ENCODE assay signal across 30 cellular contexts in genomic region chr12:102356690-102357089, GRCh38.
"Had no signal": no experiment of that assay in that cellular context is flagged by ENCODE, and none has a peak within 500 bp of the region (broad histone marks: within the 10 kb centered on the region; RNA-seq: fewer than 3 reads in every experiment).

No MANE protein-coding gene starts in this region.

- H3K27ac ChIP-seq: body of pancreas, cardiac muscle cell, colonic mucosa, epithelial cell of prostate, gastroesophageal sphincter, parathyroid adenoma, psoas muscle, right atrium auricular region, transverse colon, WERI-Rb-1 had no signal

- H3K27me3 Mint-ChIP-seq: T-helper 17 cell had no signal

- H3K27ac Mint-ChIP-seq: activated CD4-positive, alpha-beta T cell treated with anti-CD3 and anti-CD28 coated beads for 36 hours; activated CD8-positive, alpha-beta T cell treated with anti-CD3 and anti-CD28 coated beads, Interleukin-2, amount 10 ng/mL, durations not matched to agents 7 days and 5 days; activated naive CD4-positive, alpha-beta T cell treated with anti-CD3 and anti-CD28 coated beads, Interleukin-2, amount 50 U/mL, for 72 hours; activated T-cell treated with anti-CD3 and anti-CD28 coated beads, Interleukin-2, amount 50 U/mL, for 72 hours; naive thymus-derived CD4-positive, alpha-beta T cell; T-helper 17 cell had no signal

- H3K4me1 ChIP-seq: body of pancreas, colonic mucosa, gastroesophageal sphincter, parathyroid adenoma, psoas muscle, right atrium auricular region, transverse colon had no signal

- DNase-seq: activated CD4-positive, alpha-beta T cell treated with anti-CD3 and anti-CD28 coated beads for 36 hours; activated CD8-positive, alpha-beta T cell treated with anti-CD3 and anti-CD28 coated beads, Interleukin-2, amount 10 ng/mL, durations not matched to agents 7 days and 5 days; activated naive CD4-positive, alpha-beta T cell; activated T-cell treated with anti-CD3 and anti-CD28 coated beads for 4 hours; activated T-cell treated with anti-CD3 and anti-CD28 coated beads, Interleukin-2, amount 50 U/mL, for 72 hours; body of pancreas; cerebellar nuclear complex; colonic mucosa; effector CD8-positive, alpha-beta T cell; hippocampal formation; midbrain; naive thymus-derived CD4-positive, alpha-beta T cell; nucleus accumbens; psoas muscle; stimulated activated CD4-positive, alpha-beta T cell treated with anti-CD3 and anti-CD28 coated beads, Interleukin-15, amount 100 ng/mL, for 24 hours; stimulated activated CD4-positive, alpha-beta T cell treated with anti-CD3 and anti-CD28 coated beads, Interleukin-2, amount 100 ng/mL, for 24 hours; stimulated activated naive CD4-positive, alpha-beta T cell treated with Interleukin-2 at 50 U/mL for 16 hours; T-helper 17 cell; T1000; transverse colon; WERI-Rb-1 had no signal

- FAIRE-seq: endometrium, keratinocyte had no signal

- H3K79me2 ChIP-seq: parathyroid adenoma had no signal

- H3K4me3 Mint-ChIP-seq: activated CD4-positive, alpha-beta T cell treated with anti-CD3 and anti-CD28 coated beads for 36 hours; activated CD8-positive, alpha-beta T cell treated with anti-CD3 and anti-CD28 coated beads, Interleukin-2, amount 10 ng/mL, durations not matched to agents 7 days and 5 days; activated T-cell treated with anti-CD3 and anti-CD28 coated beads, Interleukin-2, amount 50 U/mL, for 72 hours; naive thymus-derived CD4-positive, alpha-beta T cell; neural crest cell; T-helper 17 cell had no signal

- H2AFZ ChIP-seq: parathyroid adenoma had no signal

- H3K9me3 ChIP-seq: colonic mucosa, transverse colon had no signal

- H3K4me3 ChIP-seq: body of pancreas, cardiac muscle cell, colonic mucosa, gastroesophageal sphincter, psoas muscle, right atrium auricular region, transverse colon had no signal

- H3K36me3 ChIP-seq: cardiac muscle cell, colonic mucosa, gastroesophageal sphincter, right atrium auricular region, transverse colon, WERI-Rb-1 had no signal

- ATAC-seq: activated CD4-positive, alpha-beta T cell treated with anti-CD3 and anti-CD28 coated beads for 36 hours; activated CD8-positive, alpha-beta T cell treated with anti-CD3 and anti-CD28 coated beads, Interleukin-2, amount 10 ng/mL, durations not matched to agents 7 days and 5 days; activated naive CD4-positive, alpha-beta T cell treated with anti-CD3 and anti-CD28 coated beads, Interleukin-2, amount 50 U/mL, for 72 hours; activated T-cell treated with anti-CD3 and anti-CD28 coated beads, Interleukin-2, amount 50 U/mL, for 72 hours; body of pancreas; gastroesophageal sphincter; naive thymus-derived CD4-positive, alpha-beta T cell; psoas muscle; T-helper 17 cell had no signal

- H3K27me3 ChIP-seq: body of pancreas, cardiac muscle cell, colonic mucosa, gastroesophageal sphincter, right atrium auricular region, transverse colon had no signal

- H3K4me1 Mint-ChIP-seq: activated CD4-positive, alpha-beta T cell treated with anti-CD3 and anti-CD28 coated beads for 36 hours; naive thymus-derived CD4-positive, alpha-beta T cell; neural crest cell; T-helper 17 cell had no signal
